In genomic region chr3:121836069-121836468, GRCh38 we compare ENCODE assay signal across 10 cellular contexts. TPM values are rescaled to one million over a fixed set of nuclear protein-coding genes. Genes with fewer than 3 reads are reported as not detected.
DNase-seq lines count a peak whose midpoint lies in the region; ATAC-seq and TF ChIP-seq lines count a peak whose summit lies in the region.
"Had no signal": no experiment of that assay in that cellular context is flagged by ENCODE, and none has a peak within 500 bp of the region (broad histone marks: within the 10 kb centered on the region; RNA-seq: fewer than 3 reads in every experiment).

No MANE protein-coding gene starts in this region.

- H3K9me3 ChIP-seq in GM23248 (ENCODE audit: low read depth) (no peaks in the 10 kb centered on the region), mucosa of rectum (ENCODE audit: control insufficient read depth in 2 of 2, low read length in 2 of 2) (no peaks in the 10 kb centered on the region)

- H3F3A ChIP-seq in GM23248 (ENCODE audit: insufficient read depth) = no peaks in the 10 kb centered on the region

- DNase-seq in AML-193 (lab: John Stamatoyannopoulos, UW) (peak; percentile 80 to 83), GM23248 (no peak), WTC11 (ENCODE audit: low spot score) (no peak), NCI-H2171 treated with DMSO at 0.1 percent for 48 hours (lab: John Stamatoyannopoulos, UW) (no peak), D341Med (ENCODE audit: low spot score) (no peak), foreskin melanocyte (no peak)
- DNase-seq: mesendoderm, NCI-H1092 treated with DMSO at 0.1 percent for 48 hours had no signal

- peak overlapping the region; percentile 95 for H3K4me3 Mint-ChIP-seq in WTC11

- H3K27ac ChIP-seq in GM23248 (no peak overlapping the region), mucosa of rectum (ENCODE audit: low read depth in 2 of 2, low read length in 2 of 2) (peak overlapping the region in 1 of 2 donors; percentile 77)

- H2AFZ ChIP-seq in GM23248 = peak overlapping the region; percentile 96; the same call in 1 of the 2 replicates

- peaks cover 19% of the 10 kb centered on the region for H3K4me1 Mint-ChIP-seq in WTC11

- CTCF ChIA-PET in WTC11 (lab: Charles Lee) = interaction anchor here (1.1 kb wide), 1 partner anchor 159 kb away, joined by 4 read pairs; no protein-coding TSS in a partner anchor

- H3K36me3 ChIP-seq in GM23248 (ENCODE audit: low read depth) (no peaks in the 10 kb centered on the region), mucosa of rectum (ENCODE audit: control insufficient read depth in 2 of 2, insufficient read depth in 2 of 2, low read length in 2 of 2) (no peaks in the 10 kb centered on the region)

- POLR2A ChIA-PET in WTC11 (lab: Charles Lee) = no interaction called here

- no peak overlapping the region for H3K4me2 ChIP-seq in GM23248 (ENCODE audit: unreplicated experiment)

- H3K4me3 ChIP-seq in GM23248 (0 out of 2 replicates have a peak overlapping the region, but pooled peaks have one; percentile 86), mucosa of rectum (ENCODE audit: low read length in 2 of 2) (peak overlapping the region; percentile 84 to 89)

- 84 to 88% methylated on average over 4 of the region's 4 CpGs for WGBS in GM23248 (ENCODE audit: low coverage in 1 of 2, low lambda C conversion rate in 2 of 2, missing lambda C conversion rate in 2 of 2), 2 experiments

- ATAC-seq in WTC11 = no peak
- no peak for ATAC-seq in HG02938 (IDR thresholded peaks at IDR 0.05; ENCODE audit: unreplicated experiment)

- no peak overlapping the region for H3K27ac Mint-ChIP-seq in WTC11

- H3K36me3 Mint-ChIP-seq in WTC11 = peaks cover 8% of the 10 kb centered on the region

- no peaks in the 10 kb centered on the region for H3K9me3 Mint-ChIP-seq in WTC11

- peaks cover 4% of the 10 kb centered on the region for H3K4me1 ChIP-seq in GM23248 (ENCODE audit: insufficient read depth)
- H3K4me1 ChIP-seq in mucosa of rectum (ENCODE audit: control insufficient read depth in 2 of 2, insufficient read depth in 2 of 2, low read length in 2 of 2) = peaks cover 5 to 14% of the 10 kb centered on the region in 2 donors

- no peaks in the 10 kb centered on the region for H3K9me2 ChIP-seq in GM23248 (ENCODE audit: insufficient read depth)

- in situ Hi-C loops in GM23248 (cut with MboI) = no loop called here

- H3K79me2 ChIP-seq in GM23248 (ENCODE audit: insufficient read depth) = peaks cover 25% of the 10 kb centered on the region

- no peaks in the 10 kb centered on the region for H4K20me1 ChIP-seq in GM23248 (ENCODE audit: insufficient read depth)

- H3K27me3 ChIP-seq in GM23248 (replicated peaks; ENCODE audit: insufficient read depth) (no peaks in the 10 kb centered on the region), mucosa of rectum (ENCODE audit: control insufficient read depth in 2 of 2, insufficient read depth in 2 of 2, low read length in 2 of 2) (no peaks in the 10 kb centered on the region)

- TF ChIP-seq CTCF in WTC11 (IDR thresholded peaks at IDR 0.05) = no peak

- H3K9ac ChIP-seq in GM23248 (no peak overlapping the region; the same call in 1 of the 2 replicates), mucosa of rectum (ENCODE audit: low read depth in 1 of 2, low read length in 2 of 2) (peak overlapping the region in 1 of 2 donors; percentile 81)

- H3K27me3 Mint-ChIP-seq in WTC11 (ENCODE audit: low read depth) = peaks cover 19% of the 10 kb centered on the region

TF ChIP-seq in WTC11, 78 proteins besides CTCF, POLR2A, EP300 and RAD21 (continues in another document):
- TF ChIP-seq AFF4 (CRISPR knock-in tag; IDR thresholded peaks at IDR 0.05; ENCODE audit: borderline replicate concordance) (no peak), ZNF532 (CRISPR knock-in tag; IDR thresholded peaks at IDR 0.05; ENCODE audit: borderline replicate concordance) (no peak), ETV6 (CRISPR knock-in tag; IDR thresholded peaks at IDR 0.05) (no peak), ZNF232 (CRISPR knock-in tag; IDR thresholded peaks at IDR 0.05) (no peak), HMGXB4 (CRISPR knock-in tag; IDR thresholded peaks at IDR 0.05) (no peak), USF2 (CRISPR knock-in tag; IDR thresholded peaks at IDR 0.05) (no peak)

RNA-seq across cellular contexts. Expression of gene EAF2, which starts 1.1 kb away (rescaled TPM):
- total RNA-seq in GM23248 (2014; rRNA removed; shearing (Covaris generic)) = 0.65 TPM in 1 of 2 replicates, not detected in the other
- 1.0 and 1.1 TPM in 2 replicates for polyA plus RNA-seq in GM23248 (2016; fragmentation: Nextera tagmentation; extraction: Ambion mirVana)
- 5.3 to 7.6 TPM (median 7.0 TPM) in 3 replicates for total RNA-seq in WTC11 (2021)

RNA-seq across cellular contexts. Expression of gene IQCB1, which starts 1.2 kb away (rescaled TPM):
- 9.5 and 13.9 TPM in 2 replicates for total RNA-seq in GM23248 (2014; rRNA removed; shearing (Covaris generic))
- polyA plus RNA-seq in GM23248 (2016; fragmentation: Nextera tagmentation; extraction: Ambion mirVana) = 10.2 and 11.3 TPM in 2 replicates
- 26.8 to 30.2 TPM (median 27.7 TPM) in 3 replicates for total RNA-seq in WTC11 (2021)

RNA-seq across cellular contexts. Expression of gene SLC15A2, which starts 58.1 kb away (rescaled TPM):
- 0.25 TPM in 1 of 2 replicates, not detected in the other for total RNA-seq in GM23248 (2014; rRNA removed; shearing (Covaris generic))
- not detected in 2 replicates for polyA plus RNA-seq in GM23248 (2016; fragmentation: Nextera tagmentation; extraction: Ambion mirVana)
- 2.4 to 3.8 TPM (median 3.4 TPM) in 3 replicates for total RNA-seq in WTC11 (2021)

Comparison
In these comparisons a context has a peak if more than half of its experiments do, and no peak if none do; other contexts are left out.
1. DNase-seq: peak in AML-193 (2 of 2); none in GM23248 (single experiment), WTC11 (single experiment), NCI-H2171 treated with DMSO at 0.1 percent for 48 hours (single experiment), D341Med (single experiment) and foreskin melanocyte (single experiment).